8 cellular contexts compared by ENCODE assay signal in genomic region chr3:146543461-146544012, GRCh38. TPM values are rescaled to one million over a fixed set of nuclear protein-coding genes. Genes with fewer than 3 reads are reported as not detected.
DNase-seq lines count a peak whose midpoint lies in the region; ATAC-seq and TF ChIP-seq lines count a peak whose summit lies in the region.

No MANE protein-coding gene starts in this region.

- DNase-seq in G401 (ENCODE audit: low spot score) = peak; percentile 58
- no peak for DNase-seq in NCI-H774 (lab: John Stamatoyannopoulos, UW)

- peak overlapping the region; percentile 97 for H3K4me2 ChIP-seq in KMS-11

- H3K9me3 ChIP-seq in iPS-18c (ENCODE audit: control insufficient read depth, insufficient read depth, low read length) = no peaks in the 10 kb centered on the region

- H3K27me3 ChIP-seq in KMS-11 (ENCODE audit: insufficient read depth, low read depth) = no peaks in the 10 kb centered on the region

- peak overlapping the region; percentile 81 for H3K4me3 Mint-ChIP-seq in stimulated activated memory B cell treated with anti-CD40 and anti-IgM and Interleukin-4, amounts not matched to agents 10 μg/mL and 1 μg/mL and 100 μg/mL, for 72 hours

- H3K4me3 ChIP-seq in KMS-11 (IDR thresholded peaks at IDR 0.05; ENCODE audit: insufficient read depth, low read depth, low read length) (peak overlapping the region; percentile 69), iPS-18c (ENCODE audit: insufficient read depth, low read depth, low read length) (peak overlapping the region; percentile 80)

- in situ Hi-C loops in G401 (cut with HindIII; ENCODE audit: low sequenced_read_pairs) = no loop called here

- no peaks in the 10 kb centered on the region for H3K9me3 Mint-ChIP-seq in stimulated activated memory B cell treated with anti-CD40 and anti-IgM and Interleukin-4, amounts not matched to agents 10 μg/mL and 1 μg/mL and 100 μg/mL, for 72 hours

- peak; percentile 2 for ATAC-seq in GM21619 (IDR thresholded peaks at IDR 0.05; ENCODE audit: unreplicated experiment)
- peak; percentile 10 for ATAC-seq in stimulated activated memory B cell treated with anti-CD40 and anti-IgM and Interleukin-4, amounts not matched to agents 10 μg/mL and 1 μg/mL and 100 μg/mL, for 72 hours
- no peak for ATAC-seq in HG03469 (IDR thresholded peaks at IDR 0.05; ENCODE audit: unreplicated experiment)

- peaks cover 59% of the 10 kb centered on the region for H3K79me2 ChIP-seq in KMS-11 (ENCODE audit: insufficient read depth, low read depth)

- H3K4me1 Mint-ChIP-seq in stimulated activated memory B cell treated with anti-CD40 and anti-IgM and Interleukin-4, amounts not matched to agents 10 μg/mL and 1 μg/mL and 100 μg/mL, for 72 hours = peaks cover 56% of the 10 kb centered on the region

- H2AFZ ChIP-seq in KMS-11 (ENCODE audit: low read depth) = peak overlapping the region; percentile 77; the same call in 1 of the 2 replicates

- no peaks in the 10 kb centered on the region for H3K27me3 Mint-ChIP-seq in stimulated activated memory B cell treated with anti-CD40 and anti-IgM and Interleukin-4, amounts not matched to agents 10 μg/mL and 1 μg/mL and 100 μg/mL, for 72 hours

- H4K20me1 ChIP-seq in KMS-11 (ENCODE audit: insufficient read depth) = no peaks in the 10 kb centered on the region

- H3K27ac ChIP-seq in KMS-11 = peak overlapping the region; percentile 77
- H3K27ac ChIP-seq in angular gyrus (ENCODE audit: low read depth, low read length) = peak overlapping the region; percentile 26

- peak overlapping the region; percentile 85 for H3K9ac ChIP-seq in KMS-11

- TF ChIP-seq CTCF in KMS-11 (conservative IDR thresholded peaks at IDR 0.05; ENCODE audit: low read depth, low read length) = no peak

- no peaks in the 10 kb centered on the region for H3K36me3 ChIP-seq in KMS-11 (ENCODE audit: insufficient read depth)

- H3K36me3 Mint-ChIP-seq in stimulated activated memory B cell treated with anti-CD40 and anti-IgM and Interleukin-4, amounts not matched to agents 10 μg/mL and 1 μg/mL and 100 μg/mL, for 72 hours = no peaks in the 10 kb centered on the region

- H3K4me1 ChIP-seq in KMS-11 (ENCODE audit: low read depth, poor library complexity, severe bottlenecking) = peaks cover 84% of the 10 kb centered on the region

- H3K27ac Mint-ChIP-seq in stimulated activated memory B cell treated with anti-CD40 and anti-IgM and Interleukin-4, amounts not matched to agents 10 μg/mL and 1 μg/mL and 100 μg/mL, for 72 hours = peak overlapping the region; percentile 85

RNA-seq across cellular contexts. Expression of gene PLSCR1, which starts 0.9 kb away (rescaled TPM):
- not detected in 2 replicates for total RNA-seq in G401 (2014; rRNA removed; shearing (Covaris generic))
